1 cellular context compared by ENCODE assay signal in the genomic region with DNA sequence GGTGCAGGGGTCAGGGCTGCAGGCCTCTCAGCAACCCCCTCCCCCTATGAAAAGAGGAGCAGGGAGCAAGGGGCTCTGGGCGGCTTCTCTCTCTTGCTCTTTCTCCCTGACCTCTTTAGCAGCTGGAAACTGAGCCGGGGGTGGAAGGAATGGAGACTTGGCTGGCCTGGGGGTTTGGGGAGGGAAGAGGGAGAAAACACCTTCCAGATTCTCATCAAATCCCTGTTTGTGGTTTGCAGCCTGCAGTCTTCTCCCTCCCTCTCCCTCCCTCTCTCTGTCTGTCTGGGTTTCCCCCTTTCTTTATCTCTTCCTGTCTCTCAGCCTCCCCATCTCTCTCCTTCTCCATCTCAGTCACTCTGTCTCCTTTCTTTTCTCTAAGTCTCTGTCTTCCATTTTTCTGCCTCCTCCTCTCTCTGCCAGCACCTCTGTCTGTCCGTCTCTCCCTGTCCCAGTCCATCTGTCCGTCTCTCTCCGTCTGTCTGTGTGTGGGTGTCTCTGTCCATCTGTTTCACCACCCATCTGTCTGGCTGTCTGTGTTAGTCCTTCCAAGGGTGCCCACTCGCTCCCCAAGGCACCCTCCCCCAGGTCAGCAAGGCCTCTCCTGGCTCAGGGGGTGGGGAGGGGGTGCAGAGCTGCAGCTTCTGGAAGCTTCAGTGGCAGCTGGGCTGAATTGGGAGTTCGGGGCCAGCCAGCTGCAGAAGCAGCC.
TF ChIP-seq lines count a peak whose summit lies in the region.

No MANE protein-coding gene starts in this region.

TF ChIP-seq in SK-N-SH treated with all-trans-retinoic acid at 6 μM for 48 hours, 23 proteins besides CTCF, POLR2A, EP300 and RAD21 (continued from another document):
- TF ChIP-seq, protein P1, sequence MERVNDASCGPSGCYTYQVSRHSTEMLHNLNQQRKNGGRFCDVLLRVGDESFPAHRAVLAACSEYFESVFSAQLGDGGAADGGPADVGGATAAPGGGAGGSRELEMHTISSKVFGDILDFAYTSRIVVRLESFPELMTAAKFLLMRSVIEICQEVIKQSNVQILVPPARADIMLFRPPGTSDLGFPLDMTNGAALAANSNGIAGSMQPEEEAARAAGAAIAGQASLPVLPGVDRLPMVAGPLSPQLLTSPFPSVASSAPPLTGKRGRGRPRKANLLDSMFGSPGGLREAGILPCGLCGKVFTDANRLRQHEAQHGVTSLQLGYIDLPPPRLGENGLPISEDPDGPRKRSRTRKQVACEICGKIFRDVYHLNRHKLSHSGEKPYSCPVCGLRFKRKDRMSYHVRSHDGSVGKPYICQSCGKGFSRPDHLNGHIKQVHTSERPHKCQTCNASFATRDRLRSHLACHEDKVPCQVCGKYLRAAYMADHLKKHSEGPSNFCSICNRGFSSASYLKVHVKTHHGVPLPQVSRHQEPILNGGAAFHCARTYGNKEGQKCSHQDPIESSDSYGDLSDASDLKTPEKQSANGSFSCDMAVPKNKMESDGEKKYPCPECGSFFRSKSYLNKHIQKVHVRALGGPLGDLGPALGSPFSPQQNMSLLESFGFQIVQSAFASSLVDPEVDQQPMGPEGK (CRISPR knock-in tag; IDR thresholded peaks at IDR 0.05; ENCODE audit: borderline replicate concordance) = no peak
- no peak for TF ChIP-seq ZFP30 (CRISPR knock-in tag; IDR thresholded peaks at IDR 0.05)
- no peak for TF ChIP-seq SNAI2 (CRISPR knock-in tag; IDR thresholded peaks at IDR 0.05)
- TF ChIP-seq ISL1 (CRISPR knock-in tag; IDR thresholded peaks at IDR 0.05) = no peak
- no peak for TF ChIP-seq ZNF8 (CRISPR knock-in tag; IDR thresholded peaks at IDR 0.05)
- TF ChIP-seq ZNF70 (CRISPR knock-in tag; IDR thresholded peaks at IDR 0.05) = no peak
